15 cellular contexts compared by ENCODE assay signal in the genomic region with DNA sequence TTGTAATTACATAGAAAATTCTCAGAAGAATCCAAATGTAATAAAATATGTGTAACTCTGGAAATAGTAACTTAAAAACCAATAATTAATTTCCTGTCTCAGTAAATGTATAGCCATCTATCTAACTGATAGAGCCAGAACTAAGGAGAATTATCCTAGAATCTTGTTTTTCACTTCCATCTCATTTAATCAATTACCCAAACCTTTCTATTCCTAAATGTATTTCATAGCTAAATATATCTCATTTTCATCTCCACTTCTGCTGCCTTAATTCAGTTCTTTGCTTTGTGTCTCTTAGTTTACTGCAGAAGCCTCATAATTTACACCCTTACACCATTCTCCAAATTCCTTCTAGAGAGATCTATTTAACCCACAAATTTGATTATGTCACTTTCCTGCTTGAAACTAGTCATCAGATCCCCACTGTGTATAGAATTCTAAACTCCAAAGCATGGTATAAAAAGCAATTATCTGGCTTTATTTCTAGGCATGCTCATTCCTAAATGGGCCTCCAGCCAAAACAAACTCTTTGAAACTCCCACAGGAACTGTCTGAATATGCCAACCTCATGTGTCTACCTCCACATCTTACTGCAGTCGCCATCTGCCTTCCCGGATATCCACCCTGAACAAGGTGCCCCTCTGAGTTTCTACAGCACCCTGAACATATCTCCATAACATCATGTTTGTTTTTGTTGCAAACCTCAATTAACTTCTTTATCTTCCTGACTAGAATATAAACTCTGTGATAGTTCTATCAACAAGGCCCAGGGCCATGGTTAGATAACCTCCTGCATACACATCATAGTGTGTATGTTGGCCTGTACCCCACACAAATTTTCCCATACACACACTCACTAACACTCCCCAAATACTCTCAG.
DNase-seq lines count a peak whose midpoint lies in the region; ATAC-seq and TF ChIP-seq lines count a peak whose summit lies in the region.
"Had no signal": no experiment of that assay in that cellular context is flagged by ENCODE, and none has a peak within 500 bp of the region (broad histone marks: within the 10 kb centered on the region; RNA-seq: fewer than 3 reads in every experiment).

No MANE protein-coding gene starts in this region.

- no peak overlapping the region for H3K4me3 Mint-ChIP-seq in activated CD4-positive, alpha-beta T cell treated with anti-CD3 and anti-CD28 coated beads for 36 hours
- no peak overlapping the region for H3K4me3 Mint-ChIP-seq in activated T-helper 1 cell treated with anti-CD3 and anti-CD28 coated beads, Interleukin-12 subunit alpha, Interleukin-12 subunit beta, Interleukin-2, Interleukin-4 antibody, amounts not matched to agents 30 ng/mL and 10 ng/mL and 1 ng/mL, durations not matched to agents 14 hours and 24 hours and 36 hours
- H3K4me3 Mint-ChIP-seq: activated CD8-positive, alpha-beta T cell treated with anti-CD3 and anti-CD28 coated beads, Interleukin-2, amount 10 ng/mL, durations not matched to agents 7 days and 5 days; H9; T-helper 2 cell treated with Interferon-gamma antibody and Interleukin-4, amounts not matched to agents 5 μg/mL and 100 μg/mL, for 36 hours had no signal

- H3K36me3 ChIP-seq in A673 (ENCODE audit: insufficient read depth, low read length, poor library complexity, severe bottlenecking) (no peaks in the 10 kb centered on the region), psoas muscle (ENCODE audit: insufficient read depth in 1 of 2, low read depth in 1 of 2) (no peaks in the 10 kb centered on the region)

- CTCF ChIA-PET in A673 (lab: Charles Lee) = no interaction called here
- CTCF ChIA-PET in activated CD4-positive, alpha-beta T cell treated with anti-CD3 and anti-CD28 coated beads for 36 hours (lab: Charles Lee) = no interaction called here

- H3K9me3 Mint-ChIP-seq in activated CD4-positive, alpha-beta T cell treated with anti-CD3 and anti-CD28 coated beads for 36 hours (ENCODE audit: low read depth) = no peaks in the 10 kb centered on the region
- peaks cover 7% of the 10 kb centered on the region for H3K9me3 Mint-ChIP-seq in activated T-helper 1 cell treated with anti-CD3 and anti-CD28 coated beads, Interleukin-12 subunit alpha, Interleukin-12 subunit beta, Interleukin-2, Interleukin-4 antibody, amounts not matched to agents 30 ng/mL and 10 ng/mL and 1 ng/mL, durations not matched to agents 14 hours and 24 hours and 36 hours
- H3K9me3 Mint-ChIP-seq: H9; T-helper 2 cell treated with Interferon-gamma antibody and Interleukin-4, amounts not matched to agents 5 μg/mL and 100 μg/mL, for 36 hours had no signal

- no TSS peak for BruUV-seq in A673 (replicated peaks; lab: Mats Ljungman, UMichigan)

- POLR2A ChIA-PET in A673 (lab: Charles Lee; ENCODE audit: low non-redundant PET) = no interaction called here
- POLR2A ChIA-PET in activated CD4-positive, alpha-beta T cell treated with anti-CD3 and anti-CD28 coated beads for 36 hours (lab: Charles Lee) = no interaction called here

- intact Hi-C loops in A673 (cut with micrococcal nuclease; ENCODE audit: unreplicated experiment) (no loop called here), psoas muscle (cut with DNase I) (no loop called here)
- intact Hi-C loops in activated CD4-positive, alpha-beta T cell treated with anti-CD3 and anti-CD28 coated beads for 36 hours (cut with DNase I, micrococcal nuclease) = no loop called here
- intact Hi-C loops in activated T-helper 1 cell treated with anti-CD3 and anti-CD28 coated beads, Interleukin-12 subunit alpha, Interleukin-12 subunit beta, Interleukin-2, Interleukin-4 antibody, amounts not matched to agents 30 ng/mL and 10 ng/mL and 1 ng/mL, durations not matched to agents 14 hours and 24 hours and 36 hours (cut with micrococcal nuclease) = no loop called here

- DNase-seq in A673 (ENCODE audit: low spot score) (peak; percentile 77), HT1080 (ENCODE audit: low read depth) (peak; percentile 47), NCI-H69 (lab: John Stamatoyannopoulos, UW) (peak; percentile 81), epithelial cell of esophagus (ENCODE audit: low read depth) (peak; percentile 12), psoas muscle (no peak)
- DNase-seq in activated CD4-positive, alpha-beta T cell treated with anti-CD3 and anti-CD28 coated beads for 36 hours = no peak
- DNase-seq in activated T-helper 1 cell treated with anti-CD3 and anti-CD28 coated beads, Interleukin-12 subunit alpha, Interleukin-12 subunit beta, Interleukin-2, Interleukin-4 antibody, amounts not matched to agents 30 ng/mL and 10 ng/mL and 1 ng/mL, durations not matched to agents 14 hours and 24 hours and 36 hours (ENCODE audit: low spot score) = no peak
- DNase-seq: activated CD8-positive, alpha-beta T cell treated with anti-CD3 and anti-CD28 coated beads, Interleukin-2, amount 10 ng/mL, durations not matched to agents 7 days and 5 days; DMS79; H9; NCI-H146; posterior cingulate gyrus; stimulated activated naive CD8-positive, alpha-beta T cell treated with anti-CD3 and anti-CD28 coated beads, Interleukin-15, Interleukin-2, amounts not matched to agents 100 U/mL and 50 U/mL, for 24 hours had no signal

- TF ChIP-seq CTCF in A673 (conservative IDR thresholded peaks at IDR 0.05; ENCODE audit: low read depth, low read length) (no peak), epithelial cell of esophagus (IDR thresholded peaks at IDR 0.05; ENCODE audit: insufficient read depth, low read depth, low read length, missing control alignments) (no peak), psoas muscle (IDR thresholded peaks at IDR 0.05) (no peak)

- ATAC-seq in activated CD4-positive, alpha-beta T cell treated with anti-CD3 and anti-CD28 coated beads for 36 hours = no peak
- ATAC-seq in psoas muscle (no peak), GM18907 (IDR thresholded peaks at IDR 0.05; ENCODE audit: unreplicated experiment) (no peak)
- ATAC-seq: activated CD8-positive, alpha-beta T cell treated with anti-CD3 and anti-CD28 coated beads, Interleukin-2, amount 10 ng/mL, durations not matched to agents 7 days and 5 days; stimulated activated naive CD8-positive, alpha-beta T cell treated with anti-CD3 and anti-CD28 coated beads, Interleukin-15, Interleukin-2, amounts not matched to agents 100 U/mL and 50 U/mL, for 24 hours had no signal

- 87 to 93% (median 92%) methylated on average over 2 of the region's 2 CpGs for WGBS in psoas muscle, 3 donors

- H3K4me1 ChIP-seq in A673 (ENCODE audit: insufficient read depth, low read length, poor library complexity, severe bottlenecking) (no peaks in the 10 kb centered on the region), psoas muscle (no peaks in the 10 kb centered on the region)

- no peak overlapping the region for H3K4me3 ChIP-seq in A673 (ENCODE audit: low read depth, low read length, poor library complexity, severe bottlenecking)
- no peak overlapping the region for H3K4me3 ChIP-seq in epithelial cell of esophagus (ENCODE audit: low read length)
- no peak overlapping the region for H3K4me3 ChIP-seq in psoas muscle

- H3K4me1 Mint-ChIP-seq in activated CD4-positive, alpha-beta T cell treated with anti-CD3 and anti-CD28 coated beads for 36 hours = no peaks in the 10 kb centered on the region
- H3K4me1 Mint-ChIP-seq in activated T-helper 1 cell treated with anti-CD3 and anti-CD28 coated beads, Interleukin-12 subunit alpha, Interleukin-12 subunit beta, Interleukin-2, Interleukin-4 antibody, amounts not matched to agents 30 ng/mL and 10 ng/mL and 1 ng/mL, durations not matched to agents 14 hours and 24 hours and 36 hours (ENCODE audit: low read depth) = no peaks in the 10 kb centered on the region
- H3K4me1 Mint-ChIP-seq: H9 had no signal

- no peaks in the 10 kb centered on the region for H3K27me3 ChIP-seq in A673 (replicated peaks; ENCODE audit: insufficient read depth, low read depth, low read length, poor library complexity)
- peaks cover 0 to 2% (median 0%) of the 10 kb centered on the region in 3 donors for H3K27me3 ChIP-seq in psoas muscle (ENCODE audit: insufficient read depth in 3 of 3, low read length in 2 of 3)

- H3K27ac Mint-ChIP-seq in activated CD4-positive, alpha-beta T cell treated with anti-CD3 and anti-CD28 coated beads for 36 hours = no peak overlapping the region
- H3K27ac Mint-ChIP-seq in activated T-helper 1 cell treated with anti-CD3 and anti-CD28 coated beads, Interleukin-12 subunit alpha, Interleukin-12 subunit beta, Interleukin-2, Interleukin-4 antibody, amounts not matched to agents 30 ng/mL and 10 ng/mL and 1 ng/mL, durations not matched to agents 14 hours and 24 hours and 36 hours = no peak overlapping the region
- H3K27ac Mint-ChIP-seq: activated CD8-positive, alpha-beta T cell treated with anti-CD3 and anti-CD28 coated beads, Interleukin-2, amount 10 ng/mL, durations not matched to agents 7 days and 5 days; H9; T-helper 2 cell treated with Interferon-gamma antibody and Interleukin-4, amounts not matched to agents 5 μg/mL and 100 μg/mL, for 36 hours had no signal

- H3K27ac ChIP-seq in A673 (ENCODE audit: low read depth, low read length, poor library complexity, severe bottlenecking) = no peak overlapping the region
- no peak overlapping the region for H3K27ac ChIP-seq in psoas muscle

- no peaks in the 10 kb centered on the region for H3K27me3 Mint-ChIP-seq in activated CD4-positive, alpha-beta T cell treated with anti-CD3 and anti-CD28 coated beads for 36 hours
- no peaks in the 10 kb centered on the region for H3K27me3 Mint-ChIP-seq in activated T-helper 1 cell treated with anti-CD3 and anti-CD28 coated beads, Interleukin-12 subunit alpha, Interleukin-12 subunit beta, Interleukin-2, Interleukin-4 antibody, amounts not matched to agents 30 ng/mL and 10 ng/mL and 1 ng/mL, durations not matched to agents 14 hours and 24 hours and 36 hours (ENCODE audit: insufficient read depth)

- no peaks in the 10 kb centered on the region for H3K36me3 Mint-ChIP-seq in activated CD4-positive, alpha-beta T cell treated with anti-CD3 and anti-CD28 coated beads for 36 hours (ENCODE audit: low read depth)
- no peaks in the 10 kb centered on the region for H3K36me3 Mint-ChIP-seq in activated T-helper 1 cell treated with anti-CD3 and anti-CD28 coated beads, Interleukin-12 subunit alpha, Interleukin-12 subunit beta, Interleukin-2, Interleukin-4 antibody, amounts not matched to agents 30 ng/mL and 10 ng/mL and 1 ng/mL, durations not matched to agents 14 hours and 24 hours and 36 hours (ENCODE audit: low read depth)

- no peaks in the 10 kb centered on the region for H3K9me3 ChIP-seq in A673 (ENCODE audit: low read depth, low read length, poor library complexity, severe bottlenecking)
- no peaks in the 10 kb centered on the region for H3K9me3 ChIP-seq in psoas muscle

Comparison
In these comparisons a context has a peak if more than half of its experiments do, and no peak if none do; other contexts are left out.
1. DNase-seq: peak in A673 (single experiment), HT1080 (single experiment), NCI-H69 (single experiment) and epithelial cell of esophagus (single experiment); none in activated CD4-positive, alpha-beta T cell treated with anti-CD3 and anti-CD28 coated beads for 36 hours (single experiment), activated T-helper 1 cell treated with anti-CD3 and anti-CD28 coated beads, Interleukin-12 subunit alpha, Interleukin-12 subunit beta, Interleukin-2, Interleukin-4 antibody, amounts not matched to agents 30 ng/mL and 10 ng/mL and 1 ng/mL, durations not matched to agents 14 hours and 24 hours and 36 hours (single experiment) and psoas muscle (0 of 2).